ENCODE assay signal across 19 cellular contexts in the genomic region with DNA sequence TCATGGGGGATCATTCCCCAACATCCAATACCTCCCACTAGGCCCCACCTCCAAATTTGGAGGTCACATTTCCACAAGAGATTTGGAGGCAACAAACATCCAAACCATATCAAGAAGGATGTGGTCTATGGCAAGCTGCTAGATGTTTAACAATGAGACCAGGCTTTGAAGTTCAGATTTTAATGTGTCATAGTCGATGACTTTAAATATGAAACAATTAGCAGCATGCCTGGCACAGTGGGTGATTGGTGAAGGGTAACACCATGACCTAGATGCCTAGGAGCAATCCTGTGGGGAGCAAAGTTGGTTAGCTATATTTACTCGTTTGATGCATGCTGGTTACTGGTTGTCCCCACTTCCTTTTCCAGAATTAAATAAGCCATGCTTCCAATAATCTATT.
"Had no signal": no experiment of that assay in that cellular context is flagged by ENCODE, and none has a peak within 500 bp of the region (broad histone marks: within the 10 kb centered on the region; RNA-seq: fewer than 3 reads in every experiment).

No MANE protein-coding gene starts in this region.

- ATAC-seq: foreskin keratinocyte, gastroesophageal sphincter, heart right ventricle, left cardiac atrium, left lung, left ventricle myocardium superior, lower lobe of right lung, mucosa of descending colon had no signal

- H3K9me3 ChIP-seq: esophagus muscularis mucosa, gastroesophageal sphincter, left lung, lower lobe of right lung, mucosa of descending colon had no signal

- H3K4me3 ChIP-seq: coronary artery, dorsolateral prefrontal cortex, esophagus muscularis mucosa, gastroesophageal sphincter, heart right ventricle, left lung, lower lobe of right lung, mucosa of descending colon had no signal

- H3K4me1 ChIP-seq: esophagus muscularis mucosa, foreskin keratinocyte, gastroesophageal sphincter, heart right ventricle, left lung, lower lobe of right lung had no signal

- H3K36me3 ChIP-seq: esophagus muscularis mucosa, gastroesophageal sphincter, heart right ventricle, left lung, lower lobe of right lung had no signal

- DNase-seq: dermis blood vessel endothelial cell; dorsolateral prefrontal cortex; effector CD4-positive, alpha-beta T cell; effector memory CD4-positive, alpha-beta T cell; foreskin keratinocyte; glutamatergic neuron; head of caudate nucleus; heart right ventricle; hippocampal formation; left cardiac atrium; left lung; left ventricle myocardium superior; lower lobe of right lung; mesenchymal stem cell; mucosa of descending colon; naive B cell had no signal

- H3K27ac ChIP-seq: coronary artery, dorsolateral prefrontal cortex, esophagus muscularis mucosa, foreskin keratinocyte, gastroesophageal sphincter, heart right ventricle, left lung, lower lobe of right lung had no signal

- H3K27me3 ChIP-seq: dorsolateral prefrontal cortex, esophagus muscularis mucosa, foreskin keratinocyte, gastroesophageal sphincter, heart right ventricle, left lung had no signal
